In the genomic region with DNA sequence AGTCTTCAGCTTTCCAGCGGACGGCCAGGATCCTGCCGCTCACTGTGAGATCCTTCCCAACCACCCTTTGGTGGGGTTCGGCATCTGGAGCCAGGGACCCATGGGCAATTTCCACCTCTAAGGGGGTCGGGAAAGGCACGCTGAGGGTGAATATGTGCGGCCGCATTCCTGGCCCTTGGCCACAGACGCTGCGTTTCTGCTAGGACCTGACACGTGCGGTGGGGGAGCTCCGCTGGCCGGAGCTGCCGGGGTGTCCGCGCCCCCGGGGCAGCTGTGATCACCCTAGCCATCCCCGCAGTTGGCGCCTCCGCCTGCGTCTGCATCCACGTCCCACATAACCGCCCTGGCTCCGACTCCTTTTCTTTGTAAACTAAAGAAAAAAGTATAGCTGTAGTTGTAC, we compare ENCODE assay signal across 24 cellular contexts.
"Had no signal": no experiment of that assay in that cellular context is flagged by ENCODE, and none has a peak within 500 bp of the region (broad histone marks: within the 10 kb centered on the region; RNA-seq: fewer than 3 reads in every experiment).

No MANE protein-coding gene starts in this region.

- H3K4me3 ChIP-seq: gastrocnemius medialis, ovary, psoas muscle, smooth muscle cell, suprapubic skin, transverse colon, vagina had no signal

- ATAC-seq: effector memory CD8-positive, alpha-beta T cell; gastrocnemius medialis; left lobe of liver; naive thymus-derived CD8-positive, alpha-beta T cell; psoas muscle; sciatic nerve; stimulated activated naive CD8-positive, alpha-beta T cell treated with anti-CD3 and anti-CD28 coated beads, Interleukin-15, amount 100 ng/mL, for 72 hours had no signal

- H3K27ac Mint-ChIP-seq: nephron progenitor cell had no signal

- H3K4me3 Mint-ChIP-seq: effector memory CD8-positive, alpha-beta T cell; naive thymus-derived CD8-positive, alpha-beta T cell; nephron progenitor cell; stimulated activated naive CD8-positive, alpha-beta T cell treated with anti-CD3 and anti-CD28 coated beads, Interleukin-15, amount 100 ng/mL, for 72 hours had no signal

- H3K9me3 ChIP-seq: gastrocnemius medialis, ovary, psoas muscle, suprapubic skin, transverse colon, vagina had no signal

- H3K27me3 Mint-ChIP-seq: effector memory CD8-positive, alpha-beta T cell; naive thymus-derived CD8-positive, alpha-beta T cell; stimulated activated naive CD8-positive, alpha-beta T cell treated with anti-CD3 and anti-CD28 coated beads, Interleukin-15, amount 100 ng/mL, for 72 hours had no signal

- DNase-seq: cortex of kidney; effector memory CD8-positive, alpha-beta T cell; foreskin fibroblast; gastrocnemius medialis; head of caudate nucleus; kidney; mesendoderm; naive thymus-derived CD8-positive, alpha-beta T cell; nephron progenitor cell; occipital lobe; psoas muscle; stimulated activated CD4-positive, alpha-beta T cell treated with anti-CD3 and anti-CD28 coated beads, Interleukin-12 subunit alpha, Interleukin-12 subunit beta, amount 100 ng/mL, for 4 hours; stimulated activated CD4-positive, alpha-beta T cell treated with anti-CD3 and anti-CD28 coated beads, Interleukin-1b, Interleukin-23, amount 100 ng/mL, for 48 hours; stimulated activated CD4-positive, alpha-beta T cell treated with anti-CD3 and anti-CD28 coated beads, Interleukin-4, amount 100 ng/mL, for 1 hour; stimulated activated CD8-positive, alpha-beta memory T cell treated with anti-CD3 and anti-CD28 coated beads, Interleukin-4, amount 100 ng/mL, for 48 hours; stimulated activated naive CD4-positive, alpha-beta T cell; stimulated activated naive CD8-positive, alpha-beta T cell treated with anti-CD3 and anti-CD28 coated beads, Interleukin-15, amount 100 ng/mL, for 72 hours; transverse colon had no signal

- H3K36me3 ChIP-seq: gastrocnemius medialis, ovary, transverse colon, vagina had no signal

- H3K9me3 Mint-ChIP-seq: effector memory CD8-positive, alpha-beta T cell; naive thymus-derived CD8-positive, alpha-beta T cell; nephron progenitor cell; stimulated activated naive CD8-positive, alpha-beta T cell treated with anti-CD3 and anti-CD28 coated beads, Interleukin-15, amount 100 ng/mL, for 72 hours had no signal

- H3K27me3 ChIP-seq: gastrocnemius medialis, ovary, suprapubic skin, transverse colon, vagina had no signal

- H3K27ac ChIP-seq: gastrocnemius medialis, ovary, psoas muscle, suprapubic skin, transverse colon, vagina had no signal

- H3K4me2 ChIP-seq: smooth muscle cell had no signal

- FAIRE-seq: kidney had no signal
